Comparison of ENCODE assay signal across 9 cellular contexts in genomic region chr11:104772806-104773241, GRCh38.
DNase-seq lines count a peak whose midpoint lies in the region; ATAC-seq and TF ChIP-seq lines count a peak whose summit lies in the region.
"Had no signal": no experiment of that assay in that cellular context is flagged by ENCODE, and none has a peak within 500 bp of the region (broad histone marks: within the 10 kb centered on the region; RNA-seq: fewer than 3 reads in every experiment).

No MANE protein-coding gene starts in this region.

- H3K4me3 ChIP-seq in mammary epithelial cell (replicated peaks in 1 of 3; ENCODE audit: insufficient read depth in 1 of 3, low read depth in 2 of 3, low read length in 3 of 3), result no peak overlapping the region
- no peak overlapping the region for H3K4me3 ChIP-seq in effector memory CD4-positive, alpha-beta T cell (ENCODE audit: insufficient read depth, low read depth, low read length, poor library complexity, severe bottlenecking)

- in situ Hi-C loops in mammary epithelial cell (cut with MboI; ENCODE audit: low sequenced_read_pairs in 2 of 2), result no loop called here

- peak overlapping the region; percentile 76 for H3K27ac ChIP-seq in mammary epithelial cell (ENCODE audit: insufficient read depth, low read depth, low read length)
- H3K27ac ChIP-seq in effector memory CD4-positive, alpha-beta T cell (ENCODE audit: insufficient read depth, low read length, poor library complexity, severe bottlenecking), result no peak overlapping the region

- no peaks in the 10 kb centered on the region for H4K20me1 ChIP-seq in mammary epithelial cell (ENCODE audit: insufficient read depth, low read length)

- no peaks in the 10 kb centered on the region for H3K79me2 ChIP-seq in mammary epithelial cell (ENCODE audit: insufficient read depth, low read length)

- dilution Hi-C loops in mammary epithelial cell (cut with HindIII; ENCODE audit: low sequenced_read_pairs), result no loop called here

- TSS peak; percentile 96 for BruUV-seq in mammary epithelial cell (replicated peaks; lab: Mats Ljungman, UMichigan)

- H3K9me3 ChIP-seq in mammary epithelial cell (replicated peaks; ENCODE audit: insufficient read depth, low read length), result no peaks in the 10 kb centered on the region
- no peaks in the 10 kb centered on the region for H3K9me3 ChIP-seq in effector memory CD4-positive, alpha-beta T cell (ENCODE audit: control insufficient read depth, low read length)

- intact Hi-C loops in mammary epithelial cell (cut with micrococcal nuclease), result no loop called here

- H2AFZ ChIP-seq in mammary epithelial cell (ENCODE audit: low read depth, low read length), result no peak overlapping the region

- no peak for TF ChIP-seq CTCF in mammary epithelial cell (conservative IDR thresholded peaks at IDR 0.05 in 1 of 2, IDR thresholded peaks at IDR 0.05 in 1 of 2; ENCODE audit: extremely low read depth in 1 of 2, insufficient read depth in 1 of 2, low read depth in 1 of 2, low read length in 2 of 2)
- TF ChIP-seq CTCF in GM10248 (IDR thresholded peaks at IDR 0.05; ENCODE audit: control extremely low read depth, extremely low read depth, low read depth, missing control alignments), result no peak

- POLR2A ChIA-PET in GM10248 (lab: Yijun Ruan, JAX), result no interaction called here

- H3K4me2 ChIP-seq in mammary epithelial cell (ENCODE audit: insufficient read depth, low read depth, low read length), result peak overlapping the region; percentile 41

- DNase-seq in AG08396 (ENCODE audit: low spot score), result peak; percentile 70
- DNase-seq in HT1080 (ENCODE audit: low read depth), result peak; percentile 80
- peak; percentile 90 for DNase-seq in mammary epithelial cell
- peak; percentile 42 to 90 for DNase-seq in lung microvascular endothelial cell (ENCODE audit: low read depth in 2 of 2)
- no peak for DNase-seq in GM10248 (ENCODE audit: extremely low spot score)
- DNase-seq in effector memory CD4-positive, alpha-beta T cell, result no peak
- DNase-seq: islet precursor cell had no signal

- peaks cover 33% of the 10 kb centered on the region for H3K4me1 ChIP-seq in mammary epithelial cell (ENCODE audit: insufficient read depth, low read length)
- H3K4me1 ChIP-seq in effector memory CD4-positive, alpha-beta T cell (ENCODE audit: control insufficient read depth, insufficient read depth, low read length, poor library complexity, severe bottlenecking), result no peaks in the 10 kb centered on the region

- no peak for ATAC-seq in GM21390 (IDR thresholded peaks at IDR 0.05; ENCODE audit: unreplicated experiment)
- no peak for ATAC-seq in GM19328 (IDR thresholded peaks at IDR 0.05; ENCODE audit: unreplicated experiment)

- H3K27me3 ChIP-seq in mammary epithelial cell (ENCODE audit: insufficient read depth, low read length), result no peaks in the 10 kb centered on the region
- no peaks in the 10 kb centered on the region for H3K27me3 ChIP-seq in effector memory CD4-positive, alpha-beta T cell (replicated peaks; ENCODE audit: control insufficient read depth, insufficient read depth, low read length, poor library complexity, severe bottlenecking)

- WGBS in mammary epithelial cell (ENCODE audit: low coverage, missing lambda C conversion rate), result 37% methylated on average over 6 of the region's 6 CpGs

- CTCF ChIA-PET in mammary epithelial cell (lab: Charles Lee; ENCODE audit: low non-redundant PET), result no interaction called here
- CTCF ChIA-PET in GM10248 (lab: Yijun Ruan, JAX), result interaction anchor here (1.3 kb wide), 1 partner anchor 228 kb away, joined by 3 read pairs; no protein-coding TSS in a partner anchor

- no peaks in the 10 kb centered on the region for H3K36me3 ChIP-seq in mammary epithelial cell (ENCODE audit: insufficient read depth, low read length)
- no peaks in the 10 kb centered on the region for H3K36me3 ChIP-seq in effector memory CD4-positive, alpha-beta T cell (ENCODE audit: control insufficient read depth, insufficient read depth, low read length)

- no peak overlapping the region for H3K9ac ChIP-seq in mammary epithelial cell (ENCODE audit: insufficient read depth, low read length)

Comparison
In these comparisons a context has a peak if more than half of its experiments do, and no peak if none do; other contexts are left out.
1. DNase-seq: peak in AG08396 (single experiment), HT1080 (single experiment), mammary epithelial cell (single experiment) and lung microvascular endothelial cell (2 of 2); none in GM10248 (single experiment) and effector memory CD4-positive, alpha-beta T cell (0 of 3).